ENCODE assay signal across 27 cellular contexts in the genomic region with DNA sequence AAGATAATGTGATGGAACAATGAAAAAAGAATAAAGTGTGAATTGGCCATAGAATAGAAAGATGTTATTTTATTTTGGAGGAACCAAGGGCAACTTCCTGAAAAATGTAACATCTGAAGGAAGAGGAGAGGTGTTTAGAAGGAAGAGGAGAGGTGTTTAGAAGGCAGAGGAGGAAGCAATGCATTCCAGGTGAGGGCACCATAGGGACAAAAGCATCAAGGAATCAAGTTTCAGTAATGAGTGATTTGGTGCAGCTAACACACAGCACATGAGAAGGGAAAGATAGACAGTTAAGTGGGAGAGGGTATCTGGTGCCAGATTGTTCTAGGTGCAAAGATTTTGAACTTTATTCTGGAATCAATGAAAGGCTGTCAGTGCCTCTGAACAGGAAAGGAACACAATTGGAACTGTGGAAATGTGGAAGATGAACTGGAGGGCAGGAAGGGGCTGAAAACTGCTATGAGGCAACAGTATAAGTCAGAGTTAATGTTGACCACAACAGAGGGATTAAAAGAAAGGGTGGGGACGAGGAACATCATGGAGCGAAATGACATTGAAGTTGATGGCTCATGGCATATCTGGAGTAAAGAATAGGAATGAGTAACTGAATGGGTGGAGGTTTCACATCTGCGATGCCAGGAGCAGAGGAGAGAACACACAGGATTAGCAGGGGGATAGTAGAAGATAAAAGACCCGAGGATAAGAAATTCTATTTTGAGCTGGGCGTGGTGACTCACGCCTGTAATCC.
DNase-seq lines count a peak whose midpoint lies in the region; ATAC-seq and TF ChIP-seq lines count a peak whose summit lies in the region.
"Had no signal": no experiment of that assay in that cellular context is flagged by ENCODE, and none has a peak within 500 bp of the region (broad histone marks: within the 10 kb centered on the region; RNA-seq: fewer than 3 reads in every experiment).

No MANE protein-coding gene starts in this region.

- no peaks in the 10 kb centered on the region for H3K9me3 ChIP-seq in esophagus muscularis mucosa
- no peaks in the 10 kb centered on the region for H3K9me3 ChIP-seq in heart left ventricle
- H3K9me3 ChIP-seq: breast epithelium, lower lobe of right lung, psoas muscle, thoracic aorta had no signal

- DNase-seq in GM23338 (ENCODE audit: low spot score): no peak
- DNase-seq in NCI-H69 (lab: John Stamatoyannopoulos, UW): peak; percentile 54
- DNase-seq in esophagus muscularis mucosa (ENCODE audit: extremely low spot score): no peak
- no peak for DNase-seq in omental fat pad (ENCODE audit: low spot score)
- DNase-seq in stimulated activated CD4-positive, alpha-beta T cell treated with anti-CD3 and anti-CD28 coated beads, Interleukin-1b, Interleukin-23, amount 100 ng/mL, for 48 hours: no peak
- no peak for DNase-seq in heart left ventricle
- DNase-seq in left cardiac atrium: no peak
- no peak for DNase-seq in superior temporal gyrus (ENCODE audit: extremely low spot score)
- DNase-seq: activated CD4-positive, alpha-beta T cell treated with anti-CD3 and anti-CD28 coated beads for 4 hours; activated CD8-positive, alpha-beta T cell treated with anti-CD3 and anti-CD28 coated beads, Interleukin-2, amount 10 ng/mL, durations not matched to agents 7 days and 5 days; AML-193; CD4-positive, CD25-positive, alpha-beta regulatory T cell; GOT3; HFFc6; lower lobe of right lung; natural killer cell; NCI-H1048; NCI-H524; occipital lobe; psoas muscle; SHP77; stimulated activated naive CD4-positive, alpha-beta T cell treated with Interleukin-2 at 50 U/mL for 16 hours had no signal

- H3K9me2 ChIP-seq in GM23338 (ENCODE audit: insufficient read depth): no peaks in the 10 kb centered on the region

- H3F3A ChIP-seq in GM23338 (replicated peaks; ENCODE audit: low read depth): no peaks in the 10 kb centered on the region

- ATAC-seq in GM23338 (no peak; the same call in 2 of the 3 replicates), omental fat pad (ENCODE audit: low FRiP score) (peak; percentile 45), heart left ventricle (no peak), left cardiac atrium (no peak)
- ATAC-seq: activated CD8-positive, alpha-beta T cell treated with anti-CD3 and anti-CD28 coated beads, Interleukin-2, amount 10 ng/mL, durations not matched to agents 7 days and 5 days; activated naive CD4-positive, alpha-beta T cell treated with anti-CD3 and anti-CD28 coated beads, Interleukin-2, amount 50 U/mL, for 72 hours; lower lobe of right lung; natural killer cell; Panc1; psoas muscle had no signal

- H2AFZ ChIP-seq in GM23338: peak overlapping the region; percentile 66; the same call in 1 of the 2 replicates

- no peak overlapping the region for H3K27ac Mint-ChIP-seq in GM23338
- H3K27ac Mint-ChIP-seq: activated CD8-positive, alpha-beta T cell treated with anti-CD3 and anti-CD28 coated beads, Interleukin-2, amount 10 ng/mL, durations not matched to agents 7 days and 5 days; activated naive CD4-positive, alpha-beta T cell treated with anti-CD3 and anti-CD28 coated beads, Interleukin-2, amount 50 U/mL, for 72 hours; CD4-positive, CD25-positive, alpha-beta regulatory T cell; HFFc6; natural killer cell; T-helper 2 cell treated with Interferon-gamma antibody and Interleukin-4, amounts not matched to agents 5 μg/mL and 100 μg/mL, for 36 hours had no signal

- WGBS in esophagus muscularis mucosa: 76% methylated on average over 6 of the region's 6 CpGs
- WGBS in heart left ventricle, 4 donors: 64 to 74% (median 69%) methylated on average over 6 of the region's 6 CpGs

- no peak overlapping the region for H3K4me2 ChIP-seq in GM23338

- H3K27ac ChIP-seq in GM23338 (ENCODE audit: low read depth) (no peak overlapping the region), esophagus muscularis mucosa (replicated peaks in 1 of 4) (peak overlapping the region; percentile 74 to 87 (median 83)), heart left ventricle (peak overlapping the region in 1 of 12 donors; percentile 13)
- H3K27ac ChIP-seq: lower lobe of right lung, psoas muscle, thoracic aorta had no signal

- TF ChIP-seq CTCF in GM23338 (conservative IDR thresholded peaks at IDR 0.05; ENCODE audit: low read depth in 2 of 2) (peak in 1 of 2 experiments; percentile 15; a peak in 2 of 4 replicates), esophagus muscularis mucosa (IDR thresholded peaks at IDR 0.05) (no peak), omental fat pad (IDR thresholded peaks at IDR 0.05) (no peak), heart left ventricle (IDR thresholded peaks at IDR 0.05) (no peak)

- no peaks in the 10 kb centered on the region for H3K9me3 Mint-ChIP-seq in GM23338
- H3K9me3 Mint-ChIP-seq: HFFc6; T-helper 2 cell treated with Interferon-gamma antibody and Interleukin-4, amounts not matched to agents 5 μg/mL and 100 μg/mL, for 36 hours had no signal

- no peaks in the 10 kb centered on the region for H3K27me3 Mint-ChIP-seq in GM23338 (ENCODE audit: insufficient read depth, low read depth, poor library complexity)
- H3K27me3 Mint-ChIP-seq: CD4-positive, CD25-positive, alpha-beta regulatory T cell had no signal

- H3K79me2 ChIP-seq in GM23338 (replicated peaks; ENCODE audit: insufficient read depth): no peaks in the 10 kb centered on the region

- H3K27me3 ChIP-seq in GM23338 (ENCODE audit: insufficient read depth): no peaks in the 10 kb centered on the region
- H3K27me3 ChIP-seq in esophagus muscularis mucosa: no peaks in the 10 kb centered on the region
- no peaks in the 10 kb centered on the region for H3K27me3 ChIP-seq in heart left ventricle
- H3K27me3 ChIP-seq: breast epithelium had no signal

- H3K4me1 ChIP-seq in GM23338 (ENCODE audit: insufficient read depth) (no peaks in the 10 kb centered on the region), esophagus muscularis mucosa (peaks cover 0 to 50% (median 42%) of the 10 kb centered on the region in 4 donors), heart left ventricle (no peaks in the 10 kb centered on the region)
- H3K4me1 ChIP-seq: breast epithelium, lower lobe of right lung, psoas muscle had no signal

- TF ChIP-seq POLR2A in esophagus muscularis mucosa (IDR thresholded peaks at IDR 0.05; ENCODE audit: low read depth) (no peak), heart left ventricle (IDR thresholded peaks at IDR 0.05) (no peak)

- no peaks in the 10 kb centered on the region for H3K36me3 ChIP-seq in GM23338 (ENCODE audit: insufficient read depth)
- H3K36me3 ChIP-seq in esophagus muscularis mucosa: no peaks in the 10 kb centered on the region
- no peaks in the 10 kb centered on the region for H3K36me3 ChIP-seq in heart left ventricle
- H3K36me3 ChIP-seq: breast epithelium, lower lobe of right lung, thoracic aorta had no signal

- intact Hi-C loops in esophagus muscularis mucosa (cut with DNase I): loop anchor here (5.0 kb wide), 1 partner anchor 56 kb away; no protein-coding TSS in a partner anchor
- intact Hi-C loops in heart left ventricle (cut with DNase I): no loop called here
- intact Hi-C loops in left cardiac atrium (cut with DNase I): no loop called here

- H3K4me3 Mint-ChIP-seq in GM23338: no peak overlapping the region
- H3K4me3 Mint-ChIP-seq: activated CD8-positive, alpha-beta T cell treated with anti-CD3 and anti-CD28 coated beads, Interleukin-2, amount 10 ng/mL, durations not matched to agents 7 days and 5 days; CD4-positive, CD25-positive, alpha-beta regulatory T cell; HFFc6; natural killer cell; T-helper 2 cell treated with Interferon-gamma antibody and Interleukin-4, amounts not matched to agents 5 μg/mL and 100 μg/mL, for 36 hours had no signal

- no peaks in the 10 kb centered on the region for H4K20me1 ChIP-seq in GM23338 (replicated peaks; ENCODE audit: insufficient read depth)

- H3K4me3 ChIP-seq in GM23338 (no peak overlapping the region), esophagus muscularis mucosa (no peak overlapping the region), heart left ventricle (no peak overlapping the region)
- H3K4me3 ChIP-seq: breast epithelium, lower lobe of right lung, psoas muscle, thoracic aorta had no signal

- TF ChIP-seq EP300 in esophagus muscularis mucosa (IDR thresholded peaks at IDR 0.05): no peak

- H3K36me3 Mint-ChIP-seq in GM23338 (ENCODE audit: low read depth): no peaks in the 10 kb centered on the region
- H3K36me3 Mint-ChIP-seq: activated naive CD4-positive, alpha-beta T cell treated with anti-CD3 and anti-CD28 coated beads, Interleukin-2, amount 50 U/mL, for 72 hours; CD4-positive, CD25-positive, alpha-beta regulatory T cell; natural killer cell had no signal

- no peaks in the 10 kb centered on the region for H3K4me1 Mint-ChIP-seq in GM23338
- H3K4me1 Mint-ChIP-seq: CD4-positive, CD25-positive, alpha-beta regulatory T cell; natural killer cell had no signal

TF ChIP-seq in GM23338, 12 proteins besides CTCF, POLR2A, EP300 and RAD21 (continues in another document):
- TF ChIP-seq EZH2 (IDR thresholded peaks at IDR 0.05; ENCODE audit: low read depth, unreplicated experiment) (no peak), CREB1 (CRISPR knock-in tag; IDR thresholded peaks at IDR 0.05; ENCODE audit: low read depth) (no peak), STAT1 (IDR thresholded peaks at IDR 0.05; ENCODE audit: unreplicated experiment) (no peak), POLR2AphosphoS5 (IDR thresholded peaks at IDR 0.05; ENCODE audit: low read depth) (no peak), JUNB (IDR thresholded peaks at IDR 0.05; ENCODE audit: unreplicated experiment) (no peak)
- TF ChIP-seq, protein P1, sequence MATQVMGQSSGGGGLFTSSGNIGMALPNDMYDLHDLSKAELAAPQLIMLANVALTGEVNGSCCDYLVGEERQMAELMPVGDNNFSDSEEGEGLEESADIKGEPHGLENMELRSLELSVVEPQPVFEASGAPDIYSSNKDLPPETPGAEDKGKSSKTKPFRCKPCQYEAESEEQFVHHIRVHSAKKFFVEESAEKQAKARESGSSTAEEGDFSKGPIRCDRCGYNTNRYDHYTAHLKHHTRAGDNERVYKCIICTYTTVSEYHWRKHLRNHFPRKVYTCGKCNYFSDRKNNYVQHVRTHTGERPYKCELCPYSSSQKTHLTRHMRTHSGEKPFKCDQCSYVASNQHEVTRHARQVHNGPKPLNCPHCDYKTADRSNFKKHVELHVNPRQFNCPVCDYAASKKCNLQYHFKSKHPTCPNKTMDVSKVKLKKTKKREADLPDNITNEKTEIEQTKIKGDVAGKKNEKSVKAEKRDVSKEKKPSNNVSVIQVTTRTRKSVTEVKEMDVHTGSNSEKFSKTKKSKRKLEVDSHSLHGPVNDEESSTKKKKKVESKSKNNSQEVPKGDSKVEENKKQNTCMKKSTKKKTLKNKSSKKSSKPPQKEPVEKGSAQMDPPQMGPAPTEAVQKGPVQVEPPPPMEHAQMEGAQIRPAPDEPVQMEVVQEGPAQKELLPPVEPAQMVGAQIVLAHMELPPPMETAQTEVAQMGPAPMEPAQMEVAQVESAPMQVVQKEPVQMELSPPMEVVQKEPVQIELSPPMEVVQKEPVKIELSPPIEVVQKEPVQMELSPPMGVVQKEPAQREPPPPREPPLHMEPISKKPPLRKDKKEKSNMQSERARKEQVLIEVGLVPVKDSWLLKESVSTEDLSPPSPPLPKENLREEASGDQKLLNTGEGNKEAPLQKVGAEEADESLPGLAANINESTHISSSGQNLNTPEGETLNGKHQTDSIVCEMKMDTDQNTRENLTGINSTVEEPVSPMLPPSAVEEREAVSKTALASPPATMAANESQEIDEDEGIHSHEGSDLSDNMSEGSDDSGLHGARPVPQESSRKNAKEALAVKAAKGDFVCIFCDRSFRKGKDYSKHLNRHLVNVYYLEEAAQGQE (IDR thresholded peaks at IDR 0.05; ENCODE audit: unreplicated experiment): no peak
